26 cellular contexts compared by ENCODE assay signal in the genomic region with DNA sequence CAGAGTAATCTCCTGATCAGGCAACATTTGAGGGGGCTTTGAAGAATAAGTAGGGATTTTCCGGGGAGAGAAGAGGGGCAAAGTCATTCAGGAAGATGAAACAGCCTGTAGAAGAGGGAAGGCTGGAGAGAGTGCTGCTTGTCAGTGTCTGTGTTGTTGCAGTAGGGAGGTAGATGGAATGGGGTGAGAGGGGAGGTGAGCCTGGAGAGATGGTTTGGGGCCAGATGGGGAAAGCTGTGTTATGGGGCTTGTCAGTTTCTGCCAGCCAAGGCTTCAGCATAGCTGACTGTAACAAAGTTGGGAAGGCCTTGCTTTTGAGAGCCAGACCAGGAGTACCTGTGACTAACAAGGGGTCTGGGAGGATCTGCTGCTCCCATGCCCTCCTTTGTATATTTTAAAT. TPM values are rescaled to one million over a fixed set of nuclear protein-coding genes. Genes with fewer than 3 reads are reported as not detected.
A peak's percentile ranks its signal among the peaks of the same experiment; 100 is the strongest.
DNase-seq lines count a peak whose midpoint lies in the region; FAIRE-seq and TF ChIP-seq lines count a peak whose summit lies in the region.
"Had no signal": no experiment of that assay in that cellular context is flagged by ENCODE, and none has a peak within 500 bp of the region (broad histone marks: within the 10 kb centered on the region; RNA-seq: fewer than 3 reads in every experiment).

No MANE protein-coding gene starts in this region.

- H4K20me1 ChIP-seq in H9 (ENCODE audit: control insufficient read depth, insufficient read depth, insufficient read length) (no peaks in the 10 kb centered on the region), H1 (replicated peaks in 1 of 2; ENCODE audit: control insufficient read depth in 1 of 2, insufficient read depth in 2 of 2, low read length in 2 of 2) (peaks cover 0 to 2% of the 10 kb centered on the region in 2 experiments), neural progenitor cell (ENCODE audit: low read depth) (peaks cover 22% of the 10 kb centered on the region)

- in situ Hi-C loops in G401 (cut with HindIII; ENCODE audit: low sequenced_read_pairs), result no loop called here

- H3K4me3 ChIP-seq in H1 (ENCODE audit: extremely low read depth in 1 of 4, insufficient read depth in 2 of 4, low read depth in 3 of 4, low read length in 4 of 4), result no peak overlapping the region
- no peak overlapping the region for H3K4me3 ChIP-seq in neural progenitor cell
- H3K4me3 ChIP-seq: lung, right atrium auricular region, thoracic aorta had no signal

- no peak overlapping the region for H3K4ac ChIP-seq in H9 (ENCODE audit: low read depth, low read length)
- no peak overlapping the region for H3K4ac ChIP-seq in H1 (replicated peaks; ENCODE audit: insufficient read length, low read depth, low read length)

- H3K27ac ChIP-seq in H9 (ENCODE audit: insufficient read length, low read depth, low read length) (no peak overlapping the region), H1 (ENCODE audit: low read depth, low read length) (no peak overlapping the region), neural progenitor cell (peak overlapping the region; percentile 62)
- H3K27ac ChIP-seq: right atrium auricular region, thoracic aorta, WERI-Rb-1 had no signal

- H3K9ac ChIP-seq in H9 (ENCODE audit: extremely low read depth, insufficient read length, low read length) (no peak overlapping the region), H1 (replicated peaks in 1 of 4; ENCODE audit: extremely low read depth in 1 of 4, low read depth in 3 of 4, low read length in 3 of 4) (no peak overlapping the region), neural progenitor cell (no peak overlapping the region)

- TF ChIP-seq RAD21 in H1 (IDR thresholded peaks at IDR 0.05 in 1 of 2, conservative IDR thresholded peaks at IDR 0.05 in 1 of 2; ENCODE audit: low read depth in 2 of 2, low read length in 2 of 2), result no peak

- H3K14ac ChIP-seq in H9 (ENCODE audit: insufficient read depth, low read length) (no peak overlapping the region), H1 (ENCODE audit: insufficient read length) (no peak overlapping the region)

- CTCF ChIA-PET in H1 (lab: Charles Lee; ENCODE audit: partially characterized antibody), result interaction anchor here (0.7 to 1.4 kb wide), 4 partner anchors 10 to 251 kb away, joined by 3 to 8 read pairs (median 4); no protein-coding TSS in a partner anchor

- peaks cover 0 to 2% (median 0%) of the 10 kb centered on the region in 4 experiments; a peak in 1 of 8 replicates for H3K36me3 ChIP-seq in H1 (ENCODE audit: control insufficient read depth in 2 of 4, insufficient read depth in 4 of 4, low read length in 3 of 4)
- H3K36me3 ChIP-seq in neural progenitor cell, result peaks cover 6% of the 10 kb centered on the region
- H3K36me3 ChIP-seq: right atrium auricular region, thoracic aorta, WERI-Rb-1 had no signal

- H3F3A ChIP-seq in neural progenitor cell (ENCODE audit: low read depth), result peaks cover 7% of the 10 kb centered on the region

- H2AK5ac ChIP-seq in H9 (ENCODE audit: insufficient read length, low read length) (no peak overlapping the region), H1 (ENCODE audit: low read depth, low read length) (peak overlapping the region; percentile 86; the same call in 1 of the 2 replicates)

- no peak overlapping the region for H2AFZ ChIP-seq in H9 (ENCODE audit: low read length)
- no peak overlapping the region for H2AFZ ChIP-seq in H1 (ENCODE audit: low read length)
- H2AFZ ChIP-seq in neural progenitor cell (replicated peaks), result no peak overlapping the region

- no peak overlapping the region for H4K5ac ChIP-seq in H9 (ENCODE audit: insufficient read length, low read depth, low read length)
- H4K5ac ChIP-seq in H1 (ENCODE audit: insufficient read length, low read depth, low read length), result no peak overlapping the region

- H2BK5ac ChIP-seq in H9 (ENCODE audit: insufficient read length, low read length) (no peak overlapping the region), H1 (ENCODE audit: low read depth, low read length) (peak overlapping the region; percentile 66)

- H3K4me3 Mint-ChIP-seq in H9, result no peak overlapping the region
- no peak overlapping the region for H3K4me3 Mint-ChIP-seq in neural progenitor cell
- H3K4me3 Mint-ChIP-seq in chondrocyte (ENCODE audit: unreplicated experiment), result no peak overlapping the region
- H3K4me3 Mint-ChIP-seq: activated CD4-positive, alpha-beta T cell treated with anti-CD3 and anti-CD28 coated beads, Interleukin-2, amount 10 ng/mL, durations not matched to agents 7 days and 5 days; activated T-helper 1 cell treated with anti-CD3 and anti-CD28 coated beads, Interleukin-12 subunit alpha, Interleukin-12 subunit beta, Interleukin-2, Interleukin-4 antibody, amounts not matched to agents 30 ng/mL and 10 ng/mL and 1 ng/mL, durations not matched to agents 14 hours and 24 hours and 36 hours; CD14-positive monocyte had no signal

- H3K27ac Mint-ChIP-seq in H9 (peak overlapping the region; percentile 24 to 90 (median 74)), neural progenitor cell (peak overlapping the region; percentile 17), chondrocyte (ENCODE audit: unreplicated experiment) (no peak overlapping the region)
- H3K27ac Mint-ChIP-seq: activated CD4-positive, alpha-beta T cell treated with anti-CD3 and anti-CD28 coated beads, Interleukin-2, amount 10 ng/mL, durations not matched to agents 7 days and 5 days; activated T-helper 1 cell treated with anti-CD3 and anti-CD28 coated beads, Interleukin-12 subunit alpha, Interleukin-12 subunit beta, Interleukin-2, Interleukin-4 antibody, amounts not matched to agents 30 ng/mL and 10 ng/mL and 1 ng/mL, durations not matched to agents 14 hours and 24 hours and 36 hours; CD14-positive monocyte had no signal

- no peaks in the 10 kb centered on the region for H3K9me3 Mint-ChIP-seq in H9
- H3K9me3 Mint-ChIP-seq in neural progenitor cell, result no peaks in the 10 kb centered on the region
- H3K9me3 Mint-ChIP-seq in chondrocyte (ENCODE audit: low read depth), result no peaks in the 10 kb centered on the region
- H3K9me3 Mint-ChIP-seq: activated CD4-positive, alpha-beta T cell treated with anti-CD3 and anti-CD28 coated beads, Interleukin-2, amount 10 ng/mL, durations not matched to agents 7 days and 5 days; activated T-helper 1 cell treated with anti-CD3 and anti-CD28 coated beads, Interleukin-12 subunit alpha, Interleukin-12 subunit beta, Interleukin-2, Interleukin-4 antibody, amounts not matched to agents 30 ng/mL and 10 ng/mL and 1 ng/mL, durations not matched to agents 14 hours and 24 hours and 36 hours; CD14-positive monocyte had no signal

- H3K18ac ChIP-seq in H9 (ENCODE audit: insufficient read length, low read depth, low read length), result no peak overlapping the region
- peak overlapping the region; percentile 83 for H3K18ac ChIP-seq in H1 (ENCODE audit: extremely low read depth, low read length)

- H3K79me2 ChIP-seq in H9 (ENCODE audit: insufficient read depth, low read length) (peaks cover 8% of the 10 kb centered on the region; the same call in 1 of the 2 replicates), H1 (ENCODE audit: control insufficient read depth in 1 of 2, insufficient read depth in 2 of 2, low read length in 2 of 2) (peaks cover 15 to 80% of the 10 kb centered on the region in 2 experiments), neural progenitor cell (ENCODE audit: low read depth) (peaks cover 98% of the 10 kb centered on the region)

- no peak overlapping the region for H3T11ph ChIP-seq in H9 (ENCODE audit: low read length)

- no peak overlapping the region for H3K56ac ChIP-seq in H9 (ENCODE audit: insufficient read length, low read depth, low read length)
- no peak overlapping the region for H3K56ac ChIP-seq in H1 (replicated peaks; ENCODE audit: insufficient read length, low read depth, low read length)

- no peak overlapping the region for H3K23ac ChIP-seq in H9 (ENCODE audit: insufficient read length, low read depth, low read length)
- H3K23ac ChIP-seq in H1 (ENCODE audit: insufficient read length), result no peak overlapping the region

- H4K91ac ChIP-seq in H9 (ENCODE audit: insufficient read length, low read depth, low read length), result no peak overlapping the region
- no peak overlapping the region for H4K91ac ChIP-seq in H1 (replicated peaks; ENCODE audit: insufficient read length, low read length)

- H3K27me3 Mint-ChIP-seq in H9 (ENCODE audit: low read depth) (no peaks in the 10 kb centered on the region), neural progenitor cell (ENCODE audit: insufficient read depth, low read depth) (no peaks in the 10 kb centered on the region), chondrocyte (ENCODE audit: low read depth) (no peaks in the 10 kb centered on the region)
- H3K27me3 Mint-ChIP-seq: activated CD4-positive, alpha-beta T cell treated with anti-CD3 and anti-CD28 coated beads, Interleukin-2, amount 10 ng/mL, durations not matched to agents 7 days and 5 days had no signal

- H3K36me3 Mint-ChIP-seq in H9 (ENCODE audit: insufficient read depth in 1 of 3, low read depth in 3 of 3), result peaks cover 7 to 28% (median 8%) of the 10 kb centered on the region in 3 experiments; a peak in 6 of 7 replicates
- H3K36me3 Mint-ChIP-seq in neural progenitor cell, result peaks cover 7% of the 10 kb centered on the region
- peaks cover 2% of the 10 kb centered on the region for H3K36me3 Mint-ChIP-seq in chondrocyte (ENCODE audit: low read depth)
- H3K36me3 Mint-ChIP-seq: CD14-positive monocyte had no signal

- H2BK20ac ChIP-seq in H9 (ENCODE audit: low read depth, low read length, poor library complexity, severe bottlenecking) (no peak overlapping the region), H1 (ENCODE audit: low read length) (peak overlapping the region; percentile 61; the same call in 1 of the 2 replicates)

- H3K9me3 ChIP-seq in H9 (ENCODE audit: control insufficient read depth, low read depth, low read length) (no peaks in the 10 kb centered on the region), H1 (ENCODE audit: insufficient read depth in 2 of 2, low read depth in 1 of 2, low read length in 1 of 2) (no peaks in the 10 kb centered on the region), neural progenitor cell (ENCODE audit: low read depth) (no peaks in the 10 kb centered on the region)
- H3K9me3 ChIP-seq: right atrium auricular region, thoracic aorta had no signal

- TF ChIP-seq EP300 in H1 (IDR thresholded peaks at IDR 0.05; ENCODE audit: borderline replicate concordance in 1 of 2, low read depth in 2 of 2, low read length in 2 of 2), result no peak

- TF ChIP-seq POLR2A in H1 (IDR thresholded peaks at IDR 0.05; ENCODE audit: control extremely low read depth in 1 of 2, low read depth in 2 of 2, low read length in 2 of 2), result no peak

- H3K4me1 ChIP-seq in H9 (ENCODE audit: insufficient read depth, low read length) (peaks cover 5% of the 10 kb centered on the region; the same call in 1 of the 2 replicates), H1 (replicated peaks in 1 of 4; ENCODE audit: control insufficient read depth in 3 of 4, insufficient read depth in 4 of 4, low read length in 3 of 4) (peaks cover 3 to 17% (median 6%) of the 10 kb centered on the region in 4 experiments; a peak in 4 of 7 replicates), neural progenitor cell (peaks cover 19% of the 10 kb centered on the region)
- H3K4me1 ChIP-seq: right atrium auricular region had no signal

- TF ChIP-seq CTCF in H9 (conservative IDR thresholded peaks at IDR 0.05), result no peak
- TF ChIP-seq CTCF in H1 (IDR thresholded peaks at IDR 0.05; ENCODE audit: control extremely low read depth in 1 of 3, insufficient read depth in 1 of 3, low read depth in 1 of 3, low read length in 3 of 3), result no peak
- TF ChIP-seq CTCF in neural progenitor cell (IDR thresholded peaks at IDR 0.05), result no peak
- no peak for TF ChIP-seq CTCF in chondrocyte (IDR thresholded peaks at IDR 0.05)

- H3K4me1 Mint-ChIP-seq in H9, result peaks cover 42 to 49% of the 10 kb centered on the region in 2 experiments
- peaks cover 27% of the 10 kb centered on the region for H3K4me1 Mint-ChIP-seq in neural progenitor cell
- H3K4me1 Mint-ChIP-seq in chondrocyte (ENCODE audit: low read depth), result peaks cover 13% of the 10 kb centered on the region

- no peaks in the 10 kb centered on the region for H3K27me3 ChIP-seq in H9 (ENCODE audit: insufficient read depth, low read length)
- H3K27me3 ChIP-seq in H1 (replicated peaks in 1 of 4; ENCODE audit: control insufficient read depth in 3 of 4, extremely low read depth in 1 of 4, insufficient read depth in 3 of 4, low read length in 3 of 4), result no peaks in the 10 kb centered on the region
- H3K27me3 ChIP-seq in neural progenitor cell, result no peaks in the 10 kb centered on the region
- H3K27me3 ChIP-seq: right atrium auricular region had no signal

- H4K8ac ChIP-seq in H9 (replicated peaks; ENCODE audit: insufficient read length, low read depth, low read length) (no peak overlapping the region), H1 (ENCODE audit: extremely low read depth, insufficient read depth, low read length) (no peak overlapping the region)

- H2BK120ac ChIP-seq in H9 (ENCODE audit: low read depth, low read length, poor library complexity, severe bottlenecking) (no peak overlapping the region), H1 (replicated peaks; ENCODE audit: low read depth, low read length) (no peak overlapping the region)

- POLR2A ChIA-PET in H1 (lab: Charles Lee; ENCODE audit: partially characterized antibody), result interaction anchor here (1.0 to 3.2 kb wide), 9 partner anchors 9 to 64 kb away, joined by 3 to 18 read pairs (median 6); no protein-coding TSS in a partner anchor

- no peaks in the 10 kb centered on the region for H3K23me2 ChIP-seq in H9 (ENCODE audit: insufficient read length, low read depth, low read length, poor library complexity, severe bottlenecking)
- no peaks in the 10 kb centered on the region for H3K23me2 ChIP-seq in H1 (ENCODE audit: low read depth, low read length)

- FAIRE-seq in H1 (lab: Jason Lieb, UNC), result no peak
- FAIRE-seq: endothelial cell of umbilical vein had no signal

- WGBS in H9 (ENCODE audit: extremely low coverage, insufficient read length, low lambda C conversion rate), result no CpG with 5 or more reads among the region's 1 CpG
- WGBS in H1 (ENCODE audit: extremely low coverage in 1 of 2, insufficient coverage in 1 of 2, insufficient read length in 1 of 2, insufficient replicate concordance in 2 of 2, low coverage in 1 of 2, low lambda C conversion rate in 2 of 2, missing lambda C conversion rate in 1 of 2), 2 experiments, result 93% methylated on average over 1 of the region's 1 CpG; no CpG with 5 or more reads in 1 of the 2 experiments

- H2BK12ac ChIP-seq in H9 (ENCODE audit: insufficient read length, low read depth, low read length), result no peak overlapping the region
- peak overlapping the region; percentile 75 for H2BK12ac ChIP-seq in H1 (ENCODE audit: low read depth, low read length)

- H2BK15ac ChIP-seq in H9 (ENCODE audit: low read depth, low read length) (no peak overlapping the region), H1 (ENCODE audit: low read length) (no peak overlapping the region; the same call in 1 of the 2 replicates)

- no peak overlapping the region for H3K4me2 ChIP-seq in H9 (ENCODE audit: insufficient read depth, insufficient read length, low read length)
- peak overlapping the region in 1 of 2 experiments; percentile 33; a peak in 2 of 4 replicates for H3K4me2 ChIP-seq in H1 (ENCODE audit: insufficient read depth in 1 of 2, low read depth in 2 of 2, low read length in 2 of 2)
- peak overlapping the region; percentile 20 for H3K4me2 ChIP-seq in neural progenitor cell

- H3K79me1 ChIP-seq in H9 (ENCODE audit: insufficient read depth, low read depth, low read length, poor library complexity, severe bottlenecking) (peaks cover 3% of the 10 kb centered on the region), H1 (ENCODE audit: low read depth, low read length) (peaks cover 2% of the 10 kb centered on the region; the same call in 1 of the 2 replicates)

- DNase-seq in H9, result no peak
- peak; percentile 19 for DNase-seq in M059J (ENCODE audit: low read depth)
- DNase-seq in H1 (ENCODE audit: low read depth in 1 of 2, low spot score in 2 of 2), result no peak
- DNase-seq in neural progenitor cell (ENCODE audit: low spot score), result peak; percentile 9
- no peak for DNase-seq in G401 (ENCODE audit: low spot score)
- DNase-seq in NCI-H345 treated with DMSO at 0.1 percent for 48 hours (lab: John Stamatoyannopoulos, UW; ENCODE audit: unreplicated experiment), result no peak
- no peak for DNase-seq in chondrocyte (ENCODE audit: low spot score)
- DNase-seq: activated CD4-positive, alpha-beta T cell treated with anti-CD3 and anti-CD28 coated beads, Interleukin-2, amount 10 ng/mL, durations not matched to agents 7 days and 5 days; activated naive CD4-positive, alpha-beta T cell treated with anti-CD3 and anti-CD28 coated beads, Interleukin-2, amount 50 U/mL, for 16 hours; amygdala; Calu3; caudate nucleus; EL; KBM-7; kidney glomerular epithelial cell; occipital lobe; stimulated activated CD4-positive, alpha-beta T cell treated with anti-CD3 and anti-CD28 coated beads, Interleukin-12 subunit alpha, Interleukin-12 subunit beta, amount 100 ng/mL, for 4 hours; stimulated activated CD4-positive, alpha-beta T cell treated with anti-CD3 and anti-CD28 coated beads, Interleukin-4, amount 100 ng/mL, for 24 hours; stimulated activated naive CD4-positive, alpha-beta T cell treated with Interleukin-2 at 50 U/mL for 16 hours; WERI-Rb-1 had no signal

RNA-seq across cellular contexts. Expression of a gene that starts 18.0 kb away (rescaled TPM):
- total RNA-seq in H9 (2021) (128 and 134 TPM in 2 replicates), neural progenitor cell (ENCODE audit: low replicate concordance) (20.3 and 23.6 TPM in 2 replicates), chondrocyte (30.5 to 55.2 TPM (median 31.3 TPM) in 3 replicates)
- 6.8 and 13.3 TPM in 2 replicates for total RNA-seq in M059J (2014; rRNA removed; shearing (Covaris generic))
- total RNA-seq in H1 (2021; fragmentation: NEBNext Ultra II Directional; extraction: Animal tissue kit (Norgen Biotek cat#: 25700)), result 54.3 and 58.4 TPM in 2 replicates
- polyA plus RNA-seq in H1 (2011; rRNA removed), result 34.1 and 40.8 TPM in 2 replicates
- polyA plus RNA-seq in H1 (2011; cell fraction: cytosol; rRNA removed), result 32.1 TPM
- 89.8 TPM for polyA plus RNA-seq in H1 (2011; cell fraction: nucleus; rRNA removed)
- polyA plus RNA-seq in H1 (2012, experiment 1 of 2), result 34.8 to 37.2 TPM (median 35.4 TPM) in 4 replicates
- polyA plus RNA-seq in H1 (2012, experiment 2 of 2), result 6.6 TPM
- polyA plus RNA-seq in H1 (2013, experiment 1 of 2), result 30.6 TPM
- 27.4 TPM for polyA plus RNA-seq in H1 (2013, experiment 2 of 2)
- polyA minus RNA-seq in H1 (2011; rRNA and poly(A)+ RNA removed), result 83.3 and 93.4 TPM in 2 replicates
- 48.6 TPM for polyA minus RNA-seq in H1 (2011; cell fraction: cytosol; rRNA and poly(A)+ RNA removed)
- polyA minus RNA-seq in H1 (2011; cell fraction: nucleus; rRNA and poly(A)+ RNA removed), result 189 TPM
- 7.5 and 8.0 TPM in 2 replicates for total RNA-seq in G401 (2014; rRNA removed; shearing (Covaris generic))

Comparison
In these comparisons a context has a peak if more than half of its experiments do, and no peak if none do; other contexts are left out.
1. DNase-seq: peak in M059J (single experiment) and neural progenitor cell (single experiment); none in H9 (single experiment), H1 (0 of 2), G401 (single experiment), NCI-H345 treated with DMSO at 0.1 percent for 48 hours (single experiment) and chondrocyte (single experiment).